Comparison of ENCODE assay signal across 27 cellular contexts in genomic region chr18:80259610-80260009, GRCh38. TPM values are rescaled to one million over a fixed set of nuclear protein-coding genes. Genes with fewer than 3 reads are reported as not detected.
"Had no signal": no experiment of that assay in that cellular context is flagged by ENCODE, and none has a peak within 500 bp of the region (broad histone marks: within the 10 kb centered on the region; RNA-seq: fewer than 3 reads in every experiment).

No MANE protein-coding gene starts in this region.

- H3K9me3 Mint-ChIP-seq: activated CD4-positive, alpha-beta memory T cell treated with anti-CD3 and anti-CD28 coated beads for 36 hours; activated CD4-positive, alpha-beta T cell treated with anti-CD3 and anti-CD28 coated beads, Interleukin-2, amount 10 ng/mL, durations not matched to agents 24 days and 14 days; activated naive CD4-positive, alpha-beta T cell treated with anti-CD3 and anti-CD28 coated beads, Interleukin-2, amount 50 U/mL, for 72 hours; activated naive CD8-positive, alpha-beta T cell treated with anti-CD3 and anti-CD28 coated beads, Interleukin-2, amount 10 ng/mL, durations not matched to agents 7 days and 5 days; activated T-cell treated with anti-CD3 and anti-CD28 coated beads, Interleukin-2, amount 50 U/mL, for 24 hours; activated T-cell treated with anti-CD3 and anti-CD28 coated beads, Interleukin-2, amount 50 U/mL, for 72 hours had no signal

- H3K4me1 Mint-ChIP-seq: activated CD4-positive, alpha-beta T cell treated with anti-CD3 and anti-CD28 coated beads for 36 hours; activated CD4-positive, alpha-beta T cell treated with anti-CD3 and anti-CD28 coated beads, Interleukin-2, amount 10 ng/mL, durations not matched to agents 24 days and 14 days; activated CD8-positive, alpha-beta memory T cell treated with anti-CD3 and anti-CD28 coated beads, Interleukin-2, amount 10 ng/mL, durations not matched to agents 7 days and 5 days; activated naive CD4-positive, alpha-beta T cell treated with anti-CD3 and anti-CD28 coated beads, Interleukin-2, amount 10 ng/mL, durations not matched to agents 7 days and 5 days; activated naive CD8-positive, alpha-beta T cell treated with anti-CD3 and anti-CD28 coated beads, Interleukin-2, amount 10 ng/mL, durations not matched to agents 7 days and 5 days; endodermal cell had no signal

- H3K27ac ChIP-seq: ascending aorta, breast epithelium, cardiac muscle cell, colonic mucosa had no signal

- ATAC-seq: activated CD4-positive, alpha-beta T cell treated with anti-CD3 and anti-CD28 coated beads for 36 hours; activated CD8-positive, alpha-beta memory T cell treated with anti-CD3 and anti-CD28 coated beads, Interleukin-2, amount 10 ng/mL, durations not matched to agents 7 days and 5 days; activated naive CD4-positive, alpha-beta T cell treated with anti-CD3 and anti-CD28 coated beads, Interleukin-2, amount 50 U/mL, for 72 hours; activated T-cell treated with anti-CD3 and anti-CD28 coated beads, Interleukin-2, amount 50 U/mL, for 72 hours; esophagus mucosa had no signal

- H3K9me3 ChIP-seq: ascending aorta, breast epithelium, colonic mucosa had no signal

- H3K4me3 ChIP-seq: ascending aorta, breast epithelium, cardiac muscle cell, colonic mucosa had no signal

- H3K27ac Mint-ChIP-seq: activated CD4-positive, alpha-beta memory T cell treated with anti-CD3 and anti-CD28 coated beads for 36 hours; activated CD4-positive, alpha-beta T cell treated with anti-CD3 and anti-CD28 coated beads for 36 hours; activated CD4-positive, alpha-beta T cell treated with anti-CD3 and anti-CD28 coated beads, Interleukin-2, amount 10 ng/mL, durations not matched to agents 24 days and 14 days; activated CD8-positive, alpha-beta memory T cell treated with anti-CD3 and anti-CD28 coated beads, Interleukin-2, amount 10 ng/mL, durations not matched to agents 7 days and 5 days; activated naive CD4-positive, alpha-beta T cell treated with anti-CD3 and anti-CD28 coated beads, Interleukin-2, amount 10 ng/mL, durations not matched to agents 7 days and 5 days; activated naive CD4-positive, alpha-beta T cell treated with anti-CD3 and anti-CD28 coated beads, Interleukin-2, amount 50 U/mL, for 72 hours; activated naive CD8-positive, alpha-beta T cell treated with anti-CD3 and anti-CD28 coated beads, Interleukin-2, amount 10 ng/mL, durations not matched to agents 7 days and 5 days; activated T-cell treated with anti-CD3 and anti-CD28 coated beads, Interleukin-2, amount 50 U/mL, for 24 hours; activated T-cell treated with anti-CD3 and anti-CD28 coated beads, Interleukin-2, amount 50 U/mL, for 72 hours; endodermal cell had no signal

- H3K27me3 ChIP-seq: ascending aorta, breast epithelium, cardiac muscle cell, colonic mucosa had no signal

- DNase-seq: activated CD4-positive, alpha-beta memory T cell treated with anti-CD3 and anti-CD28 coated beads for 36 hours; activated CD4-positive, alpha-beta T cell treated with anti-CD3 and anti-CD28 coated beads for 36 hours; activated CD4-positive, alpha-beta T cell treated with anti-CD3 and anti-CD28 coated beads, Interleukin-2, amount 10 ng/mL, durations not matched to agents 24 days and 14 days; activated CD4-positive, CD25-positive, alpha-beta regulatory T cell; activated CD4-positive, CD25-positive, alpha-beta regulatory T cell treated with anti-CD3 and anti-CD28 coated beads, Interleukin-2, amount 50 U/mL, for 72 hours; activated CD8-positive, alpha-beta memory T cell treated with anti-CD3 and anti-CD28 coated beads, Interleukin-2, amount 10 ng/mL, durations not matched to agents 7 days and 5 days; activated CD8-positive, alpha-beta memory T cell treated with anti-CD3 and anti-CD28 coated beads, Interleukin-2, amount 50 U/mL, for 48 hours; activated gamma-delta T cell; activated naive CD4-positive, alpha-beta T cell; activated naive CD4-positive, alpha-beta T cell treated with anti-CD3 and anti-CD28 coated beads, Interleukin-2, amount 10 ng/mL, durations not matched to agents 7 days and 5 days; activated naive CD8-positive, alpha-beta T cell treated with anti-CD3 and anti-CD28 coated beads, Interleukin-2, amount 10 ng/mL, durations not matched to agents 7 days and 5 days; activated T-cell treated with anti-CD3 and anti-CD28 coated beads for 4 hours; activated T-cell treated with anti-CD3 and anti-CD28 coated beads, Interleukin-2, amount 50 U/mL, for 24 hours; activated T-cell treated with anti-CD3 and anti-CD28 coated beads, Interleukin-2, amount 50 U/mL, for 72 hours; central memory CD4-positive, alpha-beta T cell; cerebellar nuclear complex; colonic mucosa; effector CD8-positive, alpha-beta T cell; endodermal cell; foreskin fibroblast; T-helper 2 cell had no signal

- H3K4me3 Mint-ChIP-seq: activated CD4-positive, alpha-beta memory T cell treated with anti-CD3 and anti-CD28 coated beads for 36 hours; activated CD4-positive, alpha-beta T cell treated with anti-CD3 and anti-CD28 coated beads for 36 hours; activated CD4-positive, alpha-beta T cell treated with anti-CD3 and anti-CD28 coated beads, Interleukin-2, amount 10 ng/mL, durations not matched to agents 24 days and 14 days; activated CD8-positive, alpha-beta memory T cell treated with anti-CD3 and anti-CD28 coated beads, Interleukin-2, amount 10 ng/mL, durations not matched to agents 7 days and 5 days; activated naive CD4-positive, alpha-beta T cell treated with anti-CD3 and anti-CD28 coated beads, Interleukin-2, amount 10 ng/mL, durations not matched to agents 7 days and 5 days; activated naive CD8-positive, alpha-beta T cell treated with anti-CD3 and anti-CD28 coated beads, Interleukin-2, amount 10 ng/mL, durations not matched to agents 7 days and 5 days; activated T-cell treated with anti-CD3 and anti-CD28 coated beads, Interleukin-2, amount 50 U/mL, for 24 hours; activated T-cell treated with anti-CD3 and anti-CD28 coated beads, Interleukin-2, amount 50 U/mL, for 72 hours; endodermal cell had no signal

- H3K36me3 Mint-ChIP-seq: activated CD4-positive, alpha-beta memory T cell treated with anti-CD3 and anti-CD28 coated beads for 36 hours; activated CD8-positive, alpha-beta memory T cell treated with anti-CD3 and anti-CD28 coated beads, Interleukin-2, amount 10 ng/mL, durations not matched to agents 7 days and 5 days; activated naive CD4-positive, alpha-beta T cell treated with anti-CD3 and anti-CD28 coated beads, Interleukin-2, amount 10 ng/mL, durations not matched to agents 7 days and 5 days; activated naive CD4-positive, alpha-beta T cell treated with anti-CD3 and anti-CD28 coated beads, Interleukin-2, amount 50 U/mL, for 72 hours; activated naive CD8-positive, alpha-beta T cell treated with anti-CD3 and anti-CD28 coated beads, Interleukin-2, amount 10 ng/mL, durations not matched to agents 7 days and 5 days; brain had no signal

- H3K36me3 ChIP-seq: ascending aorta, breast epithelium, cardiac muscle cell, colonic mucosa had no signal

- H3K4me1 ChIP-seq: ascending aorta, breast epithelium, colonic mucosa had no signal

RNA-seq across cellular contexts. Expression of gene PARD6G, which starts 12.3 kb away (rescaled TPM):
- total RNA-seq: activated CD4-positive, alpha-beta T cell treated with anti-CD3 and anti-CD28 coated beads for 36 hours; activated T-cell treated with anti-CD3 and anti-CD28 coated beads, Interleukin-2, amount 50 U/mL, for 72 hours had no signal
